ENCODE assay signal across 26 cellular contexts in the genomic region with DNA sequence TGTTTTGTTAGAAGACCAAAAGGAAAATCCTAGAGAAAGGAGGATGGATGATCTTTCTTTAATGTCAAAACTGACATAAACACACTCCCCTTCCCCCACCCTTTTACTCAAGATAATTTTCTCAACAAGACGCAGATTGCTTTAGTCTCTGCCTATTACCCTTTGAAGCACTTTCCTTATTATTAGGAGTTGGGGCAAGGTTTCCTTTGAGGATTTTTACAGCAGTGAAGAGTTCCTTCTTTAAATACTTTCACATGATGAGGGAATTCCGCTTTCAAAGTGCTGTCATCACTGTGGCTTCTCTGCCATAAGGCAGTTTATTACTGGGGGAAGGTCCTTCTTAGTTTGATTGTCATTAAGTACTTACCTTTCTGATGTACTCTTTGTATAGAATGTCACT.
"Had no signal": no experiment of that assay in that cellular context is flagged by ENCODE, and none has a peak within 500 bp of the region (broad histone marks: within the 10 kb centered on the region; RNA-seq: fewer than 3 reads in every experiment).

No MANE protein-coding gene starts in this region.

- H3K36me3 Mint-ChIP-seq: activated CD4-positive, alpha-beta memory T cell treated with anti-CD3 and anti-CD28 coated beads for 36 hours; activated naive CD4-positive, alpha-beta T cell treated with anti-CD3 and anti-CD28 coated beads, Interleukin-2, amount 10 ng/mL, durations not matched to agents 7 days and 5 days; immature natural killer cell; natural killer cell treated with Interleukin-12 subunit alpha and Interleukin-12 subunit beta and Interleukin-15 and Interleukin-18, amount 100 ng/mL, for 72 hours had no signal

- DNase-seq: activated CD4-positive, alpha-beta memory T cell treated with anti-CD3 and anti-CD28 coated beads for 36 hours; activated CD4-positive, alpha-beta T cell treated with anti-CD3 and anti-CD28 coated beads for 48 hours; activated CD4-positive, CD25-positive, alpha-beta regulatory T cell; activated effector memory CD4-positive, alpha-beta T cell treated with Interleukin-2 at 50 U/mL for 16 hours; activated naive CD4-positive, alpha-beta T cell treated with anti-CD3 and anti-CD28 coated beads, Interleukin-2, amount 10 ng/mL, durations not matched to agents 7 days and 5 days; activated naive CD8-positive, alpha-beta T cell treated with anti-CD3 and anti-CD28 coated beads, Interleukin-2, amount 50 U/mL, for 24 hours; activated T-cell treated with anti-CD3 and anti-CD28 coated beads, Interleukin-2, amount 50 U/mL, for 72 hours; body of pancreas; dermis blood vessel endothelial cell; effector CD8-positive, alpha-beta T cell; foreskin melanocyte; immature natural killer cell; kidney glomerular epithelial cell; left ventricle myocardium superior; mammary epithelial cell; right cardiac atrium; stimulated activated CD4-positive, alpha-beta T cell treated with anti-CD3 and anti-CD28 coated beads, Interleukin-12 subunit alpha, Interleukin-12 subunit beta, amount 100 ng/mL, for 4 hours; stimulated activated CD4-positive, alpha-beta T cell treated with anti-CD3 and anti-CD28 coated beads, Interleukin-4, amount 100 ng/mL, for 4 hours; substantia nigra; T1000; thyroid gland; upper lobe of right lung had no signal

- H3K27ac Mint-ChIP-seq: activated CD4-positive, alpha-beta memory T cell treated with anti-CD3 and anti-CD28 coated beads for 36 hours; activated naive CD4-positive, alpha-beta T cell treated with anti-CD3 and anti-CD28 coated beads, Interleukin-2, amount 10 ng/mL, durations not matched to agents 7 days and 5 days; activated naive CD8-positive, alpha-beta T cell treated with anti-CD3 and anti-CD28 coated beads, Interleukin-2, amount 50 U/mL, for 24 hours; activated T-cell treated with anti-CD3 and anti-CD28 coated beads, Interleukin-2, amount 50 U/mL, for 72 hours; immature natural killer cell; natural killer cell treated with Interleukin-12 subunit alpha and Interleukin-12 subunit beta and Interleukin-15 and Interleukin-18, amount 100 ng/mL, for 72 hours; stimulated activated naive CD8-positive, alpha-beta T cell treated with anti-CD3 and anti-CD28 coated beads, Interleukin-15, Interleukin-2, amounts not matched to agents 100 ng/mL and 50 ng/mL, for 24 hours; T-helper 1 cell treated with Interleukin-12 subunit alpha and Interleukin-12 subunit beta and Interleukin-4 antibody, amounts not matched to agents 30 μg/mL and 1 μg/mL, for 36 hours had no signal

- H3K27me3 Mint-ChIP-seq: activated naive CD4-positive, alpha-beta T cell treated with anti-CD3 and anti-CD28 coated beads, Interleukin-2, amount 10 ng/mL, durations not matched to agents 7 days and 5 days; stimulated activated naive CD8-positive, alpha-beta T cell treated with anti-CD3 and anti-CD28 coated beads, Interleukin-15, Interleukin-2, amounts not matched to agents 100 ng/mL and 50 ng/mL, for 24 hours had no signal

- H3K4me1 Mint-ChIP-seq: activated naive CD4-positive, alpha-beta T cell treated with anti-CD3 and anti-CD28 coated beads, Interleukin-2, amount 10 ng/mL, durations not matched to agents 7 days and 5 days; activated naive CD8-positive, alpha-beta T cell treated with anti-CD3 and anti-CD28 coated beads, Interleukin-2, amount 50 U/mL, for 24 hours; immature natural killer cell had no signal

- H3K9me3 Mint-ChIP-seq: activated CD4-positive, alpha-beta memory T cell treated with anti-CD3 and anti-CD28 coated beads for 36 hours; activated naive CD4-positive, alpha-beta T cell treated with anti-CD3 and anti-CD28 coated beads, Interleukin-2, amount 10 ng/mL, durations not matched to agents 7 days and 5 days; activated naive CD8-positive, alpha-beta T cell treated with anti-CD3 and anti-CD28 coated beads, Interleukin-2, amount 50 U/mL, for 24 hours; activated T-cell treated with anti-CD3 and anti-CD28 coated beads, Interleukin-2, amount 50 U/mL, for 72 hours; stimulated activated naive CD8-positive, alpha-beta T cell treated with anti-CD3 and anti-CD28 coated beads, Interleukin-15, Interleukin-2, amounts not matched to agents 100 ng/mL and 50 ng/mL, for 24 hours; T-helper 1 cell treated with Interleukin-12 subunit alpha and Interleukin-12 subunit beta and Interleukin-4 antibody, amounts not matched to agents 30 μg/mL and 1 μg/mL, for 36 hours had no signal

- ATAC-seq: activated naive CD8-positive, alpha-beta T cell treated with anti-CD3 and anti-CD28 coated beads, Interleukin-2, amount 50 U/mL, for 24 hours; activated T-cell treated with anti-CD3 and anti-CD28 coated beads, Interleukin-2, amount 50 U/mL, for 72 hours; body of pancreas; esophagus mucosa; left ventricle myocardium superior; natural killer cell treated with Interleukin-12 subunit alpha and Interleukin-12 subunit beta and Interleukin-15 and Interleukin-18, amount 100 ng/mL, for 72 hours; right cardiac atrium; upper lobe of right lung had no signal

- H3K4me3 Mint-ChIP-seq: activated CD4-positive, alpha-beta memory T cell treated with anti-CD3 and anti-CD28 coated beads for 36 hours; activated naive CD4-positive, alpha-beta T cell treated with anti-CD3 and anti-CD28 coated beads, Interleukin-2, amount 10 ng/mL, durations not matched to agents 7 days and 5 days; activated naive CD8-positive, alpha-beta T cell treated with anti-CD3 and anti-CD28 coated beads, Interleukin-2, amount 50 U/mL, for 24 hours; activated T-cell treated with anti-CD3 and anti-CD28 coated beads, Interleukin-2, amount 50 U/mL, for 72 hours; immature natural killer cell; natural killer cell treated with Interleukin-12 subunit alpha and Interleukin-12 subunit beta and Interleukin-15 and Interleukin-18, amount 100 ng/mL, for 72 hours; stimulated activated naive CD8-positive, alpha-beta T cell treated with anti-CD3 and anti-CD28 coated beads, Interleukin-15, Interleukin-2, amounts not matched to agents 100 ng/mL and 50 ng/mL, for 24 hours; T-helper 1 cell treated with Interleukin-12 subunit alpha and Interleukin-12 subunit beta and Interleukin-4 antibody, amounts not matched to agents 30 μg/mL and 1 μg/mL, for 36 hours had no signal
